Comparison of ENCODE assay signal across 8 cellular contexts in genomic region chr13:97125810-97126738, GRCh38.
DNase-seq lines count a peak whose midpoint lies in the region; ATAC-seq and TF ChIP-seq lines count a peak whose summit lies in the region.

No MANE protein-coding gene starts in this region.

- H3K9me3 Mint-ChIP-seq in activated T-cell treated with anti-CD3 and anti-CD28 coated beads, Interleukin-2, amount 50 U/mL, for 72 hours = no peaks in the 10 kb centered on the region

- H3K4me3 ChIP-seq in mesodermal cell (ENCODE audit: extremely low read depth, insufficient read depth, low read length, poor library complexity, severe bottlenecking) (no peak overlapping the region), colonic mucosa (no peak overlapping the region), MM.1S (ENCODE audit: low read length) (no peak overlapping the region)

- WGBS in mesodermal cell (ENCODE audit: insufficient coverage in 2 of 2), 2 experiments = 89 to 90% methylated on average over 11 to 12 of the region's 13 CpGs

- H3K79me2 ChIP-seq in MM.1S (ENCODE audit: low read length) = no peaks in the 10 kb centered on the region

- H3K9me2 ChIP-seq in MM.1S (replicated peaks; ENCODE audit: insufficient read depth, low read length) = no peaks in the 10 kb centered on the region

- peak; percentile 29 to 37 for DNase-seq in activated T-cell treated with anti-CD3 and anti-CD28 coated beads, Interleukin-2, amount 50 U/mL, for 72 hours
- no peak for DNase-seq in colonic mucosa
- no peak for DNase-seq in SW480 (ENCODE audit: low spot score)
- DNase-seq in MM.1S = no peak

- no peak overlapping the region for H3K9ac ChIP-seq in colonic mucosa (ENCODE audit: low read depth in 2 of 2, low read length in 2 of 2)
- no peak overlapping the region for H3K9ac ChIP-seq in MM.1S (ENCODE audit: low read length)

- no peaks in the 10 kb centered on the region for H3K36me3 ChIP-seq in mesodermal cell (ENCODE audit: control insufficient read depth, insufficient read depth, low read length)
- no peaks in the 10 kb centered on the region for H3K36me3 ChIP-seq in colonic mucosa
- H3K36me3 ChIP-seq in MM.1S (replicated peaks; ENCODE audit: insufficient read depth, low read length) = no peaks in the 10 kb centered on the region

- intact Hi-C loops in colonic mucosa (cut with DNase I) = no loop called here

- H3K36me3 Mint-ChIP-seq in activated T-cell treated with anti-CD3 and anti-CD28 coated beads, Interleukin-2, amount 50 U/mL, for 72 hours (ENCODE audit: insufficient read depth in 2 of 2) = peaks cover 0 to 2% of the 10 kb centered on the region in 2 donors

- H3K4me1 Mint-ChIP-seq in activated T-cell treated with anti-CD3 and anti-CD28 coated beads, Interleukin-2, amount 50 U/mL, for 72 hours (ENCODE audit: low read depth) = peaks cover 35% of the 10 kb centered on the region

- ATAC-seq in GM18499 (IDR thresholded peaks at IDR 0.05; ENCODE audit: insufficient read depth, unreplicated experiment) (peak; percentile 95), GM21367 (IDR thresholded peaks at IDR 0.05; ENCODE audit: unreplicated experiment) (peak; percentile 90), HG03457 (IDR thresholded peaks at IDR 0.05; ENCODE audit: unreplicated experiment) (peak; percentile 94)
- peak; percentile 88 for ATAC-seq in activated T-cell treated with anti-CD3 and anti-CD28 coated beads, Interleukin-2, amount 50 U/mL, for 72 hours (replicated peaks in 1 of 2)

- peak overlapping the region; percentile 44 to 66 for H3K4me3 Mint-ChIP-seq in activated T-cell treated with anti-CD3 and anti-CD28 coated beads, Interleukin-2, amount 50 U/mL, for 72 hours

- no peak for TF ChIP-seq CTCF in colonic mucosa (IDR thresholded peaks at IDR 0.05)
- no peak for TF ChIP-seq CTCF in MM.1S (IDR thresholded peaks at IDR 0.05; ENCODE audit: low read length)

- no peak overlapping the region for H3K4me2 ChIP-seq in MM.1S (ENCODE audit: low read depth, low read length)

- H4K20me1 ChIP-seq in MM.1S (ENCODE audit: insufficient read depth, low read length) = no peaks in the 10 kb centered on the region

- H3K27ac Mint-ChIP-seq in activated T-cell treated with anti-CD3 and anti-CD28 coated beads, Interleukin-2, amount 50 U/mL, for 72 hours = peak overlapping the region; percentile 3

- H3K27me3 Mint-ChIP-seq in activated T-cell treated with anti-CD3 and anti-CD28 coated beads, Interleukin-2, amount 50 U/mL, for 72 hours (ENCODE audit: low read depth) = peaks cover 49% of the 10 kb centered on the region

- no peaks in the 10 kb centered on the region for H3K27me3 ChIP-seq in colonic mucosa
- H3K27me3 ChIP-seq in MM.1S (replicated peaks; ENCODE audit: insufficient read depth, low read length) = no peaks in the 10 kb centered on the region

- H3K27ac ChIP-seq in mesodermal cell (ENCODE audit: low read depth, low read length, severe bottlenecking) (peak overlapping the region; percentile 23), colonic mucosa (no peak overlapping the region), MM.1S (ENCODE audit: low read length) (no peak overlapping the region)

- peaks cover 48% of the 10 kb centered on the region for H3K4me1 ChIP-seq in mesodermal cell (ENCODE audit: control insufficient read depth, insufficient read depth, low read length, poor library complexity, severe bottlenecking)
- no peaks in the 10 kb centered on the region for H3K4me1 ChIP-seq in colonic mucosa
- no peaks in the 10 kb centered on the region for H3K4me1 ChIP-seq in MM.1S (ENCODE audit: low read length)

- no peak overlapping the region for H2AFZ ChIP-seq in MM.1S (ENCODE audit: low read length)

- no peaks in the 10 kb centered on the region for H3K9me3 ChIP-seq in mesodermal cell (ENCODE audit: control insufficient read depth, low read length)
- H3K9me3 ChIP-seq in colonic mucosa = no peaks in the 10 kb centered on the region
- H3K9me3 ChIP-seq in MM.1S (replicated peaks; ENCODE audit: insufficient read depth, low read length) = no peaks in the 10 kb centered on the region

- H3F3A ChIP-seq in MM.1S (ENCODE audit: insufficient read depth, low read length) = no peaks in the 10 kb centered on the region

Comparison
In these comparisons a context has a peak if more than half of its experiments do, and no peak if none do; other contexts are left out.
1. DNase-seq: peak in activated T-cell treated with anti-CD3 and anti-CD28 coated beads, Interleukin-2, amount 50 U/mL, for 72 hours (2 of 2); none in colonic mucosa (single experiment), SW480 (single experiment) and MM.1S (single experiment).
2. Peak in every context shown above with its lines, with median percentiles within 50 percentile points of each other: ATAC-seq.